ENCODE assay signal across 23 cellular contexts in genomic region chr17:50311112-50311460, GRCh38. TPM values are rescaled to one million over a fixed set of nuclear protein-coding genes. Genes with fewer than 3 reads are reported as not detected.
A peak's percentile ranks its signal among the peaks of the same experiment; 100 is the strongest.
DNase-seq lines count a peak whose midpoint lies in the region; ATAC-seq and TF ChIP-seq lines count a peak whose summit lies in the region.
"Had no signal": no experiment of that assay in that cellular context is flagged by ENCODE, and none has a peak within 500 bp of the region (broad histone marks: within the 10 kb centered on the region; RNA-seq: fewer than 3 reads in every experiment).

No MANE protein-coding gene starts in this region.

- POLR2A ChIA-PET in activated CD4-positive, alpha-beta memory T cell treated with anti-CD3 and anti-CD28 coated beads for 36 hours (lab: Charles Lee) = interaction anchor here (1.4 kb wide), 1 partner anchor 35 kb away, joined by 4 read pairs; the partner anchor contains the start of gene XYLT2
- POLR2A ChIA-PET in activated CD4-positive, alpha-beta memory T cell treated with anti-CD3 and anti-CD28 coated beads, Interleukin-2, amount 10 ng/mL, durations not matched to agents 7 days and 5 days (lab: Charles Lee) = interaction anchor here (0.9 kb wide), 1 partner anchor 12 kb away, joined by 3 read pairs; no protein-coding TSS in a partner anchor

- ATAC-seq in GM21381 (IDR thresholded peaks at IDR 0.05; ENCODE audit: unreplicated experiment) = peak; percentile 77
- peak; percentile 41 for ATAC-seq in HG03442 (IDR thresholded peaks at IDR 0.05; ENCODE audit: unreplicated experiment)
- no peak for ATAC-seq in activated CD4-positive, CD25-positive, alpha-beta regulatory T cell treated with anti-CD3 and anti-CD28 coated beads, Interleukin-2, amount 50 U/mL, for 24 hours
- ATAC-seq: left lobe of liver had no signal

- peaks cover 13% of the 10 kb centered on the region for H3K27me3 Mint-ChIP-seq in activated CD4-positive, alpha-beta memory T cell treated with anti-CD3 and anti-CD28 coated beads for 36 hours
- H3K27me3 Mint-ChIP-seq in activated CD4-positive, alpha-beta memory T cell treated with anti-CD3 and anti-CD28 coated beads, Interleukin-2, amount 10 ng/mL, durations not matched to agents 7 days and 5 days = peaks cover 9% of the 10 kb centered on the region
- no peaks in the 10 kb centered on the region for H3K27me3 Mint-ChIP-seq in endodermal cell (ENCODE audit: insufficient read depth)

- no peak for TF ChIP-seq CTCF in endodermal cell (conservative IDR thresholded peaks at IDR 0.05)

- H3K27ac Mint-ChIP-seq in activated CD4-positive, alpha-beta memory T cell treated with anti-CD3 and anti-CD28 coated beads for 36 hours = peak overlapping the region; percentile 85
- H3K27ac Mint-ChIP-seq in activated CD4-positive, alpha-beta memory T cell treated with anti-CD3 and anti-CD28 coated beads, Interleukin-2, amount 10 ng/mL, durations not matched to agents 7 days and 5 days = no peak overlapping the region
- H3K27ac Mint-ChIP-seq in endodermal cell = peak overlapping the region; percentile 74
- H3K27ac Mint-ChIP-seq: brain, neural progenitor cell had no signal

- H3K9ac ChIP-seq in endodermal cell (ENCODE audit: extremely low read depth, low read length, poor library complexity, severe bottlenecking) = peak overlapping the region; percentile 2
- H3K9ac ChIP-seq: BLaER1, neural progenitor cell had no signal

- CTCF ChIA-PET in activated CD4-positive, alpha-beta memory T cell treated with anti-CD3 and anti-CD28 coated beads for 36 hours (lab: Charles Lee) = interaction anchor here (1.0 to 3.0 kb wide), 4 partner anchors 14 to 111 kb away, joined by 3 to 15 read pairs (median 6); partner anchors contain the start of gene LRRC59
- CTCF ChIA-PET in activated CD4-positive, alpha-beta memory T cell treated with anti-CD3 and anti-CD28 coated beads, Interleukin-2, amount 10 ng/mL, durations not matched to agents 7 days and 5 days (lab: Charles Lee) = interaction anchor here (1.3 kb wide), 1 partner anchor 49 kb away, joined by 3 read pairs; no protein-coding TSS in a partner anchor

- intact Hi-C loops in activated CD4-positive, alpha-beta memory T cell treated with anti-CD3 and anti-CD28 coated beads for 36 hours (cut with micrococcal nuclease) = loop anchor here (1.0 kb wide), 2 partner anchors 16 to 20 kb away; no protein-coding TSS in a partner anchor

- no peaks in the 10 kb centered on the region for H3K36me3 Mint-ChIP-seq in activated CD4-positive, alpha-beta memory T cell treated with anti-CD3 and anti-CD28 coated beads for 36 hours
- H3K36me3 Mint-ChIP-seq in activated CD4-positive, alpha-beta memory T cell treated with anti-CD3 and anti-CD28 coated beads, Interleukin-2, amount 10 ng/mL, durations not matched to agents 7 days and 5 days (ENCODE audit: low read depth) = no peaks in the 10 kb centered on the region
- H3K36me3 Mint-ChIP-seq in endodermal cell (ENCODE audit: low read depth) = no peaks in the 10 kb centered on the region
- H3K36me3 Mint-ChIP-seq: brain, neural progenitor cell had no signal

- no peaks in the 10 kb centered on the region for H3K36me3 ChIP-seq in endodermal cell (ENCODE audit: control insufficient read depth, insufficient read depth, low read length)
- H3K36me3 ChIP-seq: BLaER1, neural progenitor cell, prostate gland had no signal

- H3K9me3 ChIP-seq in endodermal cell (ENCODE audit: control insufficient read depth, low read length) = peaks cover 33% of the 10 kb centered on the region
- H3K9me3 ChIP-seq: BLaER1, prostate gland had no signal

- H3K4me1 Mint-ChIP-seq in activated CD4-positive, alpha-beta memory T cell treated with anti-CD3 and anti-CD28 coated beads for 36 hours (ENCODE audit: low read depth) = peaks cover 39% of the 10 kb centered on the region
- peaks cover 19% of the 10 kb centered on the region for H3K4me1 Mint-ChIP-seq in activated CD4-positive, alpha-beta memory T cell treated with anti-CD3 and anti-CD28 coated beads, Interleukin-2, amount 10 ng/mL, durations not matched to agents 7 days and 5 days
- H3K4me1 Mint-ChIP-seq in endodermal cell = peaks cover 29% of the 10 kb centered on the region

- H3K4me3 Mint-ChIP-seq in activated CD4-positive, alpha-beta memory T cell treated with anti-CD3 and anti-CD28 coated beads for 36 hours = no peak overlapping the region
- no peak overlapping the region for H3K4me3 Mint-ChIP-seq in activated CD4-positive, alpha-beta memory T cell treated with anti-CD3 and anti-CD28 coated beads, Interleukin-2, amount 10 ng/mL, durations not matched to agents 7 days and 5 days
- H3K4me3 Mint-ChIP-seq in endodermal cell = peak overlapping the region; percentile 17
- H3K4me3 Mint-ChIP-seq: brain, neural progenitor cell had no signal

- 58 to 69% methylated on average over 1 of the region's 1 CpG for WGBS in endodermal cell (ENCODE audit: insufficient coverage in 1 of 2, insufficient read length in 1 of 2), 2 experiments

- H3K4me3 ChIP-seq in endodermal cell (ENCODE audit: low read length) = peak overlapping the region; percentile 69
- H3K4me3 ChIP-seq: BLaER1, neural progenitor cell, prostate gland had no signal

- H3K27me3 ChIP-seq in endodermal cell (ENCODE audit: control insufficient read depth, insufficient read depth, low read length, poor library complexity, severe bottlenecking) = no peaks in the 10 kb centered on the region
- H3K27me3 ChIP-seq: BLaER1, neural progenitor cell had no signal

- H3K9me3 Mint-ChIP-seq in activated CD4-positive, alpha-beta memory T cell treated with anti-CD3 and anti-CD28 coated beads for 36 hours = no peaks in the 10 kb centered on the region
- H3K9me3 Mint-ChIP-seq in activated CD4-positive, alpha-beta memory T cell treated with anti-CD3 and anti-CD28 coated beads, Interleukin-2, amount 10 ng/mL, durations not matched to agents 7 days and 5 days = no peaks in the 10 kb centered on the region
- peaks cover 37% of the 10 kb centered on the region for H3K9me3 Mint-ChIP-seq in endodermal cell

- peaks cover 14% of the 10 kb centered on the region for H3K4me1 ChIP-seq in endodermal cell (ENCODE audit: control insufficient read depth, insufficient read depth, low read length)
- H3K4me1 ChIP-seq: neural progenitor cell, prostate gland had no signal

- peak; percentile 36 for DNase-seq in activated CD4-positive, alpha-beta memory T cell treated with anti-CD3 and anti-CD28 coated beads for 36 hours
- no peak for DNase-seq in activated CD4-positive, alpha-beta memory T cell treated with anti-CD3 and anti-CD28 coated beads, Interleukin-2, amount 10 ng/mL, durations not matched to agents 7 days and 5 days
- no peak for DNase-seq in endodermal cell
- DNase-seq in NCI-H1930 (lab: John Stamatoyannopoulos, UW) = no peak
- no peak for DNase-seq in NCI-H774 (lab: John Stamatoyannopoulos, UW)
- DNase-seq: activated CD4-positive, alpha-beta T cell treated with anti-CD3 and anti-CD28 coated beads, Interleukin-2, amount 50 U/mL, for 1 hour; activated T-cell treated with anti-CD3 and anti-CD28 coated beads for 4 hours; Calu3; glutamatergic neuron; MM.1S; NCI-H1694; NCI-H345; stimulated activated CD4-positive, alpha-beta T cell treated with anti-CD3 and anti-CD28 coated beads, Interleukin-2, amount 100 ng/mL, for 24 hours had no signal

- no peak overlapping the region for H3K27ac ChIP-seq in endodermal cell (ENCODE audit: low read depth, low read length)
- H3K27ac ChIP-seq: BLaER1, neural progenitor cell, prostate gland had no signal

RNA-seq across cellular contexts. Expression of gene XYLT2, which starts 34.8 kb away (rescaled TPM):
- total RNA-seq in activated CD4-positive, alpha-beta memory T cell treated with anti-CD3 and anti-CD28 coated beads for 36 hours = 10 to 100 TPM; 41.3 to 43.3 TPM
- 10 to 100 TPM; 26.7 to 29.7 TPM for total RNA-seq in activated CD4-positive, alpha-beta memory T cell treated with anti-CD3 and anti-CD28 coated beads, Interleukin-2, amount 10 ng/mL, durations not matched to agents 7 days and 5 days
- total RNA-seq in endodermal cell = 10 to 100 TPM; 54.1 to 65.9 TPM
- 20.9 TPM for polyA plus RNA-seq in endodermal cell (2013, experiment 1 of 2)
- 22.1 TPM for polyA plus RNA-seq in endodermal cell (2013, experiment 2 of 2)

RNA-seq across cellular contexts. Expression of gene TMEM92, which starts 36.8 kb away (rescaled TPM):
- under 1 TPM in 1 of 2 experiments, not detected in 1; 0.07 TPM for total RNA-seq in activated CD4-positive, alpha-beta memory T cell treated with anti-CD3 and anti-CD28 coated beads for 36 hours
- total RNA-seq in activated CD4-positive, alpha-beta memory T cell treated with anti-CD3 and anti-CD28 coated beads, Interleukin-2, amount 10 ng/mL, durations not matched to agents 7 days and 5 days = under 1 TPM in 1 of 2 experiments, not detected in 1; 0.08 TPM
- 10 to 100 TPM; 34.3 to 35.8 TPM for total RNA-seq in endodermal cell
- polyA plus RNA-seq in endodermal cell (2013, experiment 1 of 2) = 9.6 TPM
- 8.7 TPM for polyA plus RNA-seq in endodermal cell (2013, experiment 2 of 2)
- total RNA-seq: mononuclear cell, skeletal muscle tissue had no signal

Comparison
In these comparisons a context has a peak if more than half of its experiments do, and no peak if none do; other contexts are left out.
1. ATAC-seq: peak in GM21381 (single experiment) and HG03442 (single experiment); none in activated CD4-positive, CD25-positive, alpha-beta regulatory T cell treated with anti-CD3 and anti-CD28 coated beads, Interleukin-2, amount 50 U/mL, for 24 hours (0 of 2).
2. RNA of gene TMEM92, which starts 36.8 kb away (total RNA-seq): 34.3 to 35.8 TPM in endodermal cell; 0.08 TPM in activated CD4-positive, alpha-beta memory T cell treated with anti-CD3 and anti-CD28 coated beads, Interleukin-2, amount 10 ng/mL, durations not matched to agents 7 days and 5 days and 0.07 TPM in activated CD4-positive, alpha-beta memory T cell treated with anti-CD3 and anti-CD28 coated beads for 36 hours; every median in the first group is over 10 times any median in the second.